In the genomic region with DNA sequence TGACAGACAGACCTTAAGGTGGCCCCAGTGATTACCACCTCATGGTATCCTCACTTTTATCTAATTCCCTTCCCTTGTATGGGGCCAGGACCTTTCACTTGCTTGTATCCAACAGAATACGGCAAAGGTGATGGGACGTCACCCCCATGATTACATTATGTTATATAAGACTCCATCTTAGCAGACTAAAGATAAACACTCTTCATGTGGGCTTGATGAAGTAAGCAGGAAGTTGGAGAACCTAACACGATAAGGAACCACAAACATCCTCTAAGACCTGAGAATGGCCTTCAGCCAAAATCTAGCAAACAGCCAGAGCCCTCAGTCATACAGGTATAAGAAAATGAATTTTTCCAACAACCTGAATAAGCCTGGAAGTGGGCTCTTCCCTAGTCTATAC, we compare ENCODE assay signal across 19 cellular contexts. TPM values are rescaled to one million over a fixed set of nuclear protein-coding genes. Genes with fewer than 3 reads are reported as not detected.
DNase-seq lines count a peak whose midpoint lies in the region; ATAC-seq and TF ChIP-seq lines count a peak whose summit lies in the region.
"Had no signal": no experiment of that assay in that cellular context is flagged by ENCODE, and none has a peak within 500 bp of the region (broad histone marks: within the 10 kb centered on the region; RNA-seq: fewer than 3 reads in every experiment).

No MANE protein-coding gene starts in this region.

- TF ChIP-seq CTCF in LNCaP clone FGC (IDR thresholded peaks at IDR 0.05; ENCODE audit: control insufficient read depth, extremely low read depth, insufficient read depth) (no peak), natural killer cell (IDR thresholded peaks at IDR 0.05) (no peak)

- ATAC-seq in activated CD8-positive, alpha-beta memory T cell treated with anti-CD3 and anti-CD28 coated beads, Interleukin-2, amount 10 ng/mL, durations not matched to agents 7 days and 5 days, result peak; percentile 85
- ATAC-seq in natural killer cell (peak; percentile 86 to 91 (median 91)), HG03280 (IDR thresholded peaks at IDR 0.05; ENCODE audit: unreplicated experiment) (no peak)

- DNase-seq in activated CD8-positive, alpha-beta memory T cell treated with anti-CD3 and anti-CD28 coated beads, Interleukin-2, amount 10 ng/mL, durations not matched to agents 7 days and 5 days, result peak; percentile 45
- no peak for DNase-seq in activated CD8-positive, alpha-beta memory T cell treated with anti-CD3 and anti-CD28 coated beads, Interleukin-2, amount 50 U/mL, for 48 hours
- DNase-seq in LNCaP clone FGC (ENCODE audit: low read depth) (peak; percentile 4), natural killer cell (no peak), caudate nucleus (lab: John Stamatoyannopoulos, UW) (no peak), NK-92 (lab: John Stamatoyannopoulos, UW; ENCODE audit: unreplicated experiment) (no peak)
- peak; percentile 18 for DNase-seq in activated CD4-positive, alpha-beta memory T cell treated with anti-CD3 and anti-CD28 coated beads, Interleukin-2, amount 10 ng/mL, durations not matched to agents 7 days and 5 days
- DNase-seq: ACHN, foreskin melanocyte, naive B cell, NCI-H2029, NCI-H69, substantia nigra had no signal

- CTCF ChIA-PET in activated CD8-positive, alpha-beta memory T cell treated with anti-CD3 and anti-CD28 coated beads, Interleukin-2, amount 10 ng/mL, durations not matched to agents 7 days and 5 days (lab: Charles Lee), result interaction anchor here (1.2 to 1.5 kb wide), 3 partner anchors 16 to 643 kb away, joined by 3 read pairs; a partner anchor contains a TSS
- CTCF ChIA-PET in activated CD4-positive, alpha-beta memory T cell treated with anti-CD3 and anti-CD28 coated beads, Interleukin-2, amount 10 ng/mL, durations not matched to agents 7 days and 5 days (lab: Charles Lee), result interaction anchor here (2.4 kb wide), 1 partner anchor 16 kb away, joined by 7 read pairs; no protein-coding TSS in a partner anchor

- no peak overlapping the region for H3K27ac ChIP-seq in caudate nucleus (ENCODE audit: low read depth, low read length)

- H3K4me1 Mint-ChIP-seq in activated CD8-positive, alpha-beta memory T cell treated with anti-CD3 and anti-CD28 coated beads, Interleukin-2, amount 10 ng/mL, durations not matched to agents 7 days and 5 days, result peaks cover 18% of the 10 kb centered on the region
- H3K4me1 Mint-ChIP-seq in activated CD4-positive, alpha-beta memory T cell treated with anti-CD3 and anti-CD28 coated beads, Interleukin-2, amount 10 ng/mL, durations not matched to agents 7 days and 5 days, result peaks cover 24% of the 10 kb centered on the region
- H3K4me1 Mint-ChIP-seq in natural killer cell, result peaks cover 15 to 22% of the 10 kb centered on the region in 2 donors
- H3K4me1 Mint-ChIP-seq: naive B cell had no signal

- no peaks in the 10 kb centered on the region for H3K9me3 Mint-ChIP-seq in activated CD8-positive, alpha-beta memory T cell treated with anti-CD3 and anti-CD28 coated beads, Interleukin-2, amount 10 ng/mL, durations not matched to agents 7 days and 5 days (ENCODE audit: low read depth)
- peaks cover 7% of the 10 kb centered on the region for H3K9me3 Mint-ChIP-seq in activated CD4-positive, alpha-beta memory T cell treated with anti-CD3 and anti-CD28 coated beads, Interleukin-2, amount 10 ng/mL, durations not matched to agents 7 days and 5 days
- peaks cover 0 to 3% of the 10 kb centered on the region in 2 donors for H3K9me3 Mint-ChIP-seq in natural killer cell

- H3K27ac Mint-ChIP-seq in activated CD8-positive, alpha-beta memory T cell treated with anti-CD3 and anti-CD28 coated beads, Interleukin-2, amount 10 ng/mL, durations not matched to agents 7 days and 5 days, result peak overlapping the region; percentile 72
- peak overlapping the region; percentile 56 for H3K27ac Mint-ChIP-seq in activated CD4-positive, alpha-beta memory T cell treated with anti-CD3 and anti-CD28 coated beads, Interleukin-2, amount 10 ng/mL, durations not matched to agents 7 days and 5 days
- peak overlapping the region; percentile 76 to 89 for H3K27ac Mint-ChIP-seq in natural killer cell
- H3K27ac Mint-ChIP-seq: naive B cell, progenitor cell of endocrine pancreas had no signal

- POLR2A ChIA-PET in activated CD4-positive, alpha-beta memory T cell treated with anti-CD3 and anti-CD28 coated beads, Interleukin-2, amount 10 ng/mL, durations not matched to agents 7 days and 5 days (lab: Charles Lee), result interaction anchor here (1.3 to 2.4 kb wide), 3 partner anchors 9 to 160 kb away, joined by 3 to 11 read pairs (median 3); a partner anchor contains a TSS

- H3K27me3 Mint-ChIP-seq in activated CD8-positive, alpha-beta memory T cell treated with anti-CD3 and anti-CD28 coated beads, Interleukin-2, amount 10 ng/mL, durations not matched to agents 7 days and 5 days, result no peaks in the 10 kb centered on the region
- no peaks in the 10 kb centered on the region for H3K27me3 Mint-ChIP-seq in activated CD4-positive, alpha-beta memory T cell treated with anti-CD3 and anti-CD28 coated beads, Interleukin-2, amount 10 ng/mL, durations not matched to agents 7 days and 5 days
- H3K27me3 Mint-ChIP-seq in natural killer cell (ENCODE audit: low read depth in 2 of 2), result peaks cover 7 to 10% of the 10 kb centered on the region in 2 donors

- H3K4me3 Mint-ChIP-seq in activated CD8-positive, alpha-beta memory T cell treated with anti-CD3 and anti-CD28 coated beads, Interleukin-2, amount 10 ng/mL, durations not matched to agents 7 days and 5 days, result no peak overlapping the region
- H3K4me3 Mint-ChIP-seq in activated CD4-positive, alpha-beta memory T cell treated with anti-CD3 and anti-CD28 coated beads, Interleukin-2, amount 10 ng/mL, durations not matched to agents 7 days and 5 days, result no peak overlapping the region
- peak overlapping the region; percentile 65 for H3K4me3 Mint-ChIP-seq in natural killer cell
- H3K4me3 Mint-ChIP-seq: naive B cell had no signal

- H3K4me3 ChIP-seq in LNCaP clone FGC (ENCODE audit: low read depth, low read length), result no peak overlapping the region

- intact Hi-C loops in natural killer cell (cut with micrococcal nuclease), result no loop called here

- H3K36me3 Mint-ChIP-seq in activated CD8-positive, alpha-beta memory T cell treated with anti-CD3 and anti-CD28 coated beads, Interleukin-2, amount 10 ng/mL, durations not matched to agents 7 days and 5 days, result peaks cover 1% of the 10 kb centered on the region
- H3K36me3 Mint-ChIP-seq in activated CD4-positive, alpha-beta memory T cell treated with anti-CD3 and anti-CD28 coated beads, Interleukin-2, amount 10 ng/mL, durations not matched to agents 7 days and 5 days (ENCODE audit: low read depth), result peaks cover 7% of the 10 kb centered on the region
- H3K36me3 Mint-ChIP-seq in natural killer cell, result no peaks in the 10 kb centered on the region

RNA-seq across cellular contexts. Expression of a gene that starts 8.0 kb away (rescaled TPM):
- under 1 TPM; 0.26 to 0.76 TPM for total RNA-seq in activated CD8-positive, alpha-beta memory T cell treated with anti-CD3 and anti-CD28 coated beads, Interleukin-2, amount 10 ng/mL, durations not matched to agents 7 days and 5 days
- under 1 TPM; 0.15 to 0.96 TPM for total RNA-seq in activated CD4-positive, alpha-beta memory T cell treated with anti-CD3 and anti-CD28 coated beads, Interleukin-2, amount 10 ng/mL, durations not matched to agents 7 days and 5 days
- total RNA-seq in natural killer cell, result 1 to 10 TPM; 1.5 to 2.4 (median 1.6) TPM
- total RNA-seq: chondrocyte, endothelial cell of umbilical vein, lower leg skin, MCF 10A had no signal

RNA-seq across cellular contexts. Expression of a gene that starts 34.2 kb away (rescaled TPM):
- total RNA-seq in activated CD8-positive, alpha-beta memory T cell treated with anti-CD3 and anti-CD28 coated beads, Interleukin-2, amount 10 ng/mL, durations not matched to agents 7 days and 5 days, result not detected
- not detected for total RNA-seq in activated CD4-positive, alpha-beta memory T cell treated with anti-CD3 and anti-CD28 coated beads, Interleukin-2, amount 10 ng/mL, durations not matched to agents 7 days and 5 days
- total RNA-seq in natural killer cell, result under 1 TPM; 0.27 to 0.71 (median 0.50) TPM
- total RNA-seq: chondrocyte, endothelial cell of umbilical vein, lower leg skin, MCF 10A, progenitor cell of endocrine pancreas had no signal

Comparison
In these comparisons a context has a peak if more than half of its experiments do, and no peak if none do; other contexts are left out.
1. DNase-seq: peak in activated CD8-positive, alpha-beta memory T cell treated with anti-CD3 and anti-CD28 coated beads, Interleukin-2, amount 10 ng/mL, durations not matched to agents 7 days and 5 days (single experiment), LNCaP clone FGC (single experiment) and activated CD4-positive, alpha-beta memory T cell treated with anti-CD3 and anti-CD28 coated beads, Interleukin-2, amount 10 ng/mL, durations not matched to agents 7 days and 5 days (single experiment); none in activated CD8-positive, alpha-beta memory T cell treated with anti-CD3 and anti-CD28 coated beads, Interleukin-2, amount 50 U/mL, for 48 hours (single experiment), natural killer cell (single experiment), caudate nucleus (0 of 61) and NK-92 (single experiment).
2. Peak in every context shown above with its lines, with median percentiles within 50 percentile points of each other: H3K27ac Mint-ChIP-seq.